ENCODE assay signal across 24 cellular contexts in the genomic region with DNA sequence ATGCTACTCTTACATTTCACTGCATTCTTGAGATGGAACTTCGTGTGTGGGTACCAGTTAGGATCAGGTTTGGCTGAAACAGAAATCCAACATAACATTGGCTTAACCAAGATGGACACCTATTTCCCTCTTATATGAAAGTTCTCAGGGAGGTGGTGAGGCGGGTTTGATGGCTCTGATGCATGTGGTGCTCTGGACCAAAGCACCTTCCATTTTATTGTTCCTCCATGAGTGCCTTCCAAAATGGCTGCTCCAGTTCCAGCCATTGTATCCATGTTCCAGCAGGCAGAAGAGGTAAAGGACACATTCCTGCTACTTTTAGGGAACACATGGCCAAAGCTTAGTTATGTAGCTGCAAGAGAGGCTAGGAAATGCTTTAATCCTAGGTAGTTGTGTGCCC.
"Had no signal": no experiment of that assay in that cellular context is flagged by ENCODE, and none has a peak within 500 bp of the region (broad histone marks: within the 10 kb centered on the region; RNA-seq: fewer than 3 reads in every experiment).

No MANE protein-coding gene starts in this region.

- H3K36me3 ChIP-seq: neural progenitor cell, pancreas, prostate gland, right lobe of liver, thoracic aorta, thyroid gland, upper lobe of left lung, vagina had no signal

- H3K27me3 ChIP-seq: neural progenitor cell, pancreas, right lobe of liver, sigmoid colon, stomach, thyroid gland, tibial nerve, upper lobe of left lung, vagina had no signal

- FAIRE-seq: pancreas, small intestine, urothelium cell line had no signal

- H3K4me3 ChIP-seq: neural progenitor cell, pancreas, prostate gland, right lobe of liver, sigmoid colon, stomach, thoracic aorta, thyroid gland, tibial nerve, upper lobe of left lung, vagina had no signal

- H3K9me3 ChIP-seq: pancreas, prostate gland, right lobe of liver, sigmoid colon, thoracic aorta, thyroid gland, tibial nerve, upper lobe of left lung, vagina had no signal

- H3K9ac ChIP-seq: neural progenitor cell had no signal

- H3K4me2 ChIP-seq: neural progenitor cell had no signal

- H3K27ac ChIP-seq: neural progenitor cell, pancreas, prostate gland, right lobe of liver, sigmoid colon, stomach, thoracic aorta, thyroid gland, tibial nerve, upper lobe of left lung, vagina had no signal

- DNase-seq: natural killer cell; occipital lobe; retina; right cardiac atrium; right lobe of liver; sigmoid colon; small intestine; stimulated activated CD4-positive, alpha-beta T cell treated with anti-CD3 and anti-CD28 coated beads, Interleukin-15, amount 100 ng/mL, for 24 hours; stimulated activated CD4-positive, alpha-beta T cell treated with anti-CD3 and anti-CD28 coated beads, Interleukin-2, amount 100 ng/mL, for 24 hours; stimulated activated CD4-positive, alpha-beta T cell treated with anti-CD3 and anti-CD28 coated beads, Interleukin-2, amount 100 ng/mL, for 48 hours; stimulated activated CD4-positive, alpha-beta T cell treated with anti-CD3 and anti-CD28 coated beads, Interleukin-4, amount 100 ng/mL, for 24 hours; stimulated activated naive B cell treated with anti-CD40 and anti-IgM and Interleukin-4, amounts not matched to agents 10 μg/mL and 1 μg/mL and 100 μg/mL, for 72 hours; stimulated activated naive CD4-positive, alpha-beta T cell treated with Interleukin-2 at 50 U/mL for 16 hours; stomach; thyroid gland; trophoblast cell; upper lobe of left lung had no signal

- H2AFZ ChIP-seq: neural progenitor cell had no signal

- H3K4me1 ChIP-seq: neural progenitor cell, pancreas, prostate gland, right lobe of liver, sigmoid colon, stomach, thyroid gland, tibial nerve, upper lobe of left lung, vagina had no signal
